In genomic region chr3:110419571-110419970, GRCh38 we compare ENCODE assay signal across 25 cellular contexts.
A peak's percentile ranks its signal among the peaks of the same experiment; 100 is the strongest.
DNase-seq lines count a peak whose midpoint lies in the region; ATAC-seq and TF ChIP-seq lines count a peak whose summit lies in the region.
"Had no signal": no experiment of that assay in that cellular context is flagged by ENCODE, and none has a peak within 500 bp of the region (broad histone marks: within the 10 kb centered on the region; RNA-seq: fewer than 3 reads in every experiment).

No MANE protein-coding gene starts in this region.

- CTCF ChIA-PET in PC-3 (lab: Charles Lee), result interaction anchor here (0.5 kb wide), 1 partner anchor 458 kb away, joined by 3 read pairs; no protein-coding TSS in a partner anchor
- CTCF ChIA-PET in CD4-positive, alpha-beta T cell (lab: Charles Lee), result no interaction called here

- H3K9me3 ChIP-seq in PC-3 (ENCODE audit: low read length), result no peaks in the 10 kb centered on the region
- no peaks in the 10 kb centered on the region for H3K9me3 ChIP-seq in CD4-positive, alpha-beta T cell (ENCODE audit: control insufficient read depth, low read length)
- H3K9me3 ChIP-seq: esophagus squamous epithelium, left ventricle myocardium inferior, neutrophil had no signal

- no peaks in the 10 kb centered on the region for H3K9me2 ChIP-seq in PC-3 (replicated peaks; ENCODE audit: low read length)

- H3K27ac ChIP-seq in PC-3 (ENCODE audit: low read length), result peak overlapping the region; percentile 74
- H3K27ac ChIP-seq in epithelial cell of prostate, result peak overlapping the region; percentile 66
- H3K27ac ChIP-seq in CD4-positive, alpha-beta T cell (ENCODE audit: low read depth, low read length), result no peak overlapping the region
- H3K27ac ChIP-seq: esophagus squamous epithelium, left ventricle myocardium inferior, neutrophil had no signal

- no peaks in the 10 kb centered on the region for H4K20me1 ChIP-seq in PC-3 (ENCODE audit: low read length)

- H3K4me2 ChIP-seq in PC-3 (ENCODE audit: low read length), result peak overlapping the region; percentile 81

- no peak overlapping the region for H3K4me3 Mint-ChIP-seq in osteocyte (ENCODE audit: unreplicated experiment)
- H3K4me3 Mint-ChIP-seq in CD4-positive, alpha-beta T cell, result no peak overlapping the region
- H3K4me3 Mint-ChIP-seq: activated CD8-positive, alpha-beta T cell treated with anti-CD3 and anti-CD28 coated beads, Interleukin-2, amount 10 ng/mL, durations not matched to agents 7 days and 5 days; activated T-cell treated with anti-CD3 and anti-CD28 coated beads, Interleukin-2, amount 50 U/mL, for 24 hours; stimulated activated naive CD8-positive, alpha-beta T cell treated with anti-CD3 and anti-CD28 coated beads, Interleukin-15, amount 100 ng/mL, for 72 hours had no signal

- H3K27ac Mint-ChIP-seq in osteocyte (ENCODE audit: unreplicated experiment), result peak overlapping the region; percentile 78
- H3K27ac Mint-ChIP-seq in CD4-positive, alpha-beta T cell, result no peak overlapping the region
- H3K27ac Mint-ChIP-seq: activated CD8-positive, alpha-beta T cell treated with anti-CD3 and anti-CD28 coated beads, Interleukin-2, amount 10 ng/mL, durations not matched to agents 7 days and 5 days; activated T-cell treated with anti-CD3 and anti-CD28 coated beads, Interleukin-2, amount 50 U/mL, for 24 hours; stimulated activated naive CD8-positive, alpha-beta T cell treated with anti-CD3 and anti-CD28 coated beads, Interleukin-15, amount 100 ng/mL, for 72 hours had no signal

- peaks cover 37% of the 10 kb centered on the region for H3K4me1 ChIP-seq in PC-3 (ENCODE audit: insufficient read depth, low read length)
- H3K4me1 ChIP-seq: esophagus squamous epithelium, left ventricle myocardium inferior had no signal

- H2AFZ ChIP-seq in PC-3 (ENCODE audit: low read length), result peak overlapping the region; percentile 5; the same call in 1 of the 2 replicates
- H2AFZ ChIP-seq: PC-9 had no signal

- intact Hi-C loops in PC-3 (cut with micrococcal nuclease) (loop anchor here (2.0 kb wide), 1 partner anchor 105 kb away; no protein-coding TSS in a partner anchor), Right ventricle myocardium inferior (cut with DNase I) (no loop called here)
- intact Hi-C loops in CD4-positive, alpha-beta T cell (cut with DNase I, micrococcal nuclease), result no loop called here

- POLR2A ChIA-PET in PC-3 (lab: Charles Lee; ENCODE audit: unreplicated experiment), result no interaction called here
- POLR2A ChIA-PET in CD4-positive, alpha-beta T cell (lab: Charles Lee), result no interaction called here

- peak overlapping the region; percentile 58; the same call in 1 of the 2 replicates for H3K4me3 ChIP-seq in PC-3 (ENCODE audit: low read length)
- H3K4me3 ChIP-seq: esophagus squamous epithelium, left ventricle myocardium inferior, PC-9 had no signal

- TF ChIP-seq CTCF in PC-3 (conservative IDR thresholded peaks at IDR 0.05; ENCODE audit: low read depth, low read length), result no peak
- TF ChIP-seq CTCF in osteocyte (IDR thresholded peaks at IDR 0.05), result no peak
- TF ChIP-seq CTCF in CD4-positive, alpha-beta T cell (IDR thresholded peaks at IDR 0.05), result no peak

- no peaks in the 10 kb centered on the region for H3K36me3 Mint-ChIP-seq in osteocyte (ENCODE audit: unreplicated experiment)
- H3K36me3 Mint-ChIP-seq in CD4-positive, alpha-beta T cell (ENCODE audit: low read depth), result no peaks in the 10 kb centered on the region

- H3K9ac ChIP-seq in PC-3 (ENCODE audit: low read length), result no peak overlapping the region

- H3F3A ChIP-seq in PC-3 (ENCODE audit: low read length, unreplicated experiment), result peaks cover 12% of the 10 kb centered on the region

- H3K79me2 ChIP-seq in PC-3 (ENCODE audit: low read length), result no peaks in the 10 kb centered on the region

- H3K27me3 ChIP-seq in PC-3 (ENCODE audit: low read length), result no peaks in the 10 kb centered on the region
- H3K27me3 ChIP-seq in CD4-positive, alpha-beta T cell (ENCODE audit: control insufficient read depth, insufficient read depth, low read length), result no peaks in the 10 kb centered on the region
- H3K27me3 ChIP-seq: esophagus squamous epithelium, neutrophil had no signal

- no peaks in the 10 kb centered on the region for H3K36me3 ChIP-seq in PC-3 (ENCODE audit: low read depth, low read length)
- H3K36me3 ChIP-seq: esophagus squamous epithelium, left ventricle myocardium inferior, neutrophil had no signal

- peaks cover 40% of the 10 kb centered on the region for H3K4me1 Mint-ChIP-seq in osteocyte (ENCODE audit: unreplicated experiment)
- no peaks in the 10 kb centered on the region for H3K4me1 Mint-ChIP-seq in CD4-positive, alpha-beta T cell (ENCODE audit: low read depth)
- H3K4me1 Mint-ChIP-seq: stimulated activated naive CD8-positive, alpha-beta T cell treated with anti-CD3 and anti-CD28 coated beads, Interleukin-15, amount 100 ng/mL, for 72 hours had no signal

- no peak; the same call in 1 of the 2 replicates for ATAC-seq in PC-3
- no peak for ATAC-seq in CD4-positive, alpha-beta T cell (ENCODE audit: poor library complexity)
- ATAC-seq in HG03045 (IDR thresholded peaks at IDR 0.05; ENCODE audit: unreplicated experiment), result no peak
- ATAC-seq in Right ventricle myocardium inferior, result no peak
- ATAC-seq: activated CD8-positive, alpha-beta T cell treated with anti-CD3 and anti-CD28 coated beads, Interleukin-2, amount 10 ng/mL, durations not matched to agents 7 days and 5 days; stimulated activated naive CD8-positive, alpha-beta T cell treated with anti-CD3 and anti-CD28 coated beads, Interleukin-15, amount 100 ng/mL, for 72 hours had no signal

- DNase-seq in ELR (ENCODE audit: low read depth) (peak; percentile 27), PC-3 (peak; percentile 44), epithelial cell of prostate (ENCODE audit: low read depth, low spot score) (no peak), osteocyte (ENCODE audit: extremely low spot score, unreplicated experiment) (no peak), GM19238 (ENCODE audit: insufficient read length, low spot score) (no peak), Right ventricle myocardium inferior (ENCODE audit: missing footprints) (no peak)
- DNase-seq in CD4-positive, alpha-beta T cell, result no peak
- DNase-seq: activated CD8-positive, alpha-beta T cell treated with anti-CD3 and anti-CD28 coated beads, Interleukin-2, amount 10 ng/mL, durations not matched to agents 7 days and 5 days; activated naive CD4-positive, alpha-beta T cell; activated T-cell treated with anti-CD3 and anti-CD28 coated beads, Interleukin-2, amount 50 U/mL, for 24 hours; AML-193; DMS79 treated with DMSO at 0.1 percent for 48 hours; effector memory CD4-positive, alpha-beta T cell; esophagus squamous epithelium; KBM-7; left ventricle myocardium inferior; NCI-H1694 treated with DMSO at 0.1 percent for 48 hours; NCI-H2227 treated with DMSO at 0.1 percent for 48 hours; NCI-H82; PC-9; stimulated activated CD4-positive, alpha-beta T cell treated with anti-CD3 and anti-CD28 coated beads, Interleukin-4, amount 100 ng/mL, for 1 hour; stimulated activated naive CD8-positive, alpha-beta T cell treated with anti-CD3 and anti-CD28 coated beads, Interleukin-15, amount 100 ng/mL, for 72 hours; T-helper 9 cell had no signal

- no peaks in the 10 kb centered on the region for H3K27me3 Mint-ChIP-seq in osteocyte (ENCODE audit: unreplicated experiment)
- peaks cover 5% of the 10 kb centered on the region for H3K27me3 Mint-ChIP-seq in CD4-positive, alpha-beta T cell
- H3K27me3 Mint-ChIP-seq: activated T-cell treated with anti-CD3 and anti-CD28 coated beads, Interleukin-2, amount 50 U/mL, for 24 hours; stimulated activated naive CD8-positive, alpha-beta T cell treated with anti-CD3 and anti-CD28 coated beads, Interleukin-15, amount 100 ng/mL, for 72 hours had no signal

- BruUV-seq in PC-3 (replicated peaks; lab: Mats Ljungman, UMichigan), result no TSS peak

- peaks cover 14% of the 10 kb centered on the region for H3K9me3 Mint-ChIP-seq in osteocyte (ENCODE audit: unreplicated experiment)
- no peaks in the 10 kb centered on the region for H3K9me3 Mint-ChIP-seq in CD4-positive, alpha-beta T cell
- H3K9me3 Mint-ChIP-seq: activated T-cell treated with anti-CD3 and anti-CD28 coated beads, Interleukin-2, amount 50 U/mL, for 24 hours; stimulated activated naive CD8-positive, alpha-beta T cell treated with anti-CD3 and anti-CD28 coated beads, Interleukin-15, amount 100 ng/mL, for 72 hours had no signal

Comparison
In these comparisons a context has a peak if more than half of its experiments do, and no peak if none do; other contexts are left out.
1. DNase-seq: peak in ELR (single experiment) and PC-3 (single experiment); none in epithelial cell of prostate (single experiment), osteocyte (single experiment), GM19238 (single experiment), CD4-positive, alpha-beta T cell (0 of 10) and Right ventricle myocardium inferior (single experiment).